Comparison of ENCODE assay signal across 1 cellular context in genomic region chr19:12782424-12783225, GRCh38.
TF ChIP-seq lines count a peak whose summit lies in the region.

No MANE protein-coding gene starts in this region.

TF ChIP-seq in K562, 482 proteins besides CTCF, POLR2A, EP300 and RAD21 (continued from another document and continues in another):
- TF ChIP-seq, protein P1, sequence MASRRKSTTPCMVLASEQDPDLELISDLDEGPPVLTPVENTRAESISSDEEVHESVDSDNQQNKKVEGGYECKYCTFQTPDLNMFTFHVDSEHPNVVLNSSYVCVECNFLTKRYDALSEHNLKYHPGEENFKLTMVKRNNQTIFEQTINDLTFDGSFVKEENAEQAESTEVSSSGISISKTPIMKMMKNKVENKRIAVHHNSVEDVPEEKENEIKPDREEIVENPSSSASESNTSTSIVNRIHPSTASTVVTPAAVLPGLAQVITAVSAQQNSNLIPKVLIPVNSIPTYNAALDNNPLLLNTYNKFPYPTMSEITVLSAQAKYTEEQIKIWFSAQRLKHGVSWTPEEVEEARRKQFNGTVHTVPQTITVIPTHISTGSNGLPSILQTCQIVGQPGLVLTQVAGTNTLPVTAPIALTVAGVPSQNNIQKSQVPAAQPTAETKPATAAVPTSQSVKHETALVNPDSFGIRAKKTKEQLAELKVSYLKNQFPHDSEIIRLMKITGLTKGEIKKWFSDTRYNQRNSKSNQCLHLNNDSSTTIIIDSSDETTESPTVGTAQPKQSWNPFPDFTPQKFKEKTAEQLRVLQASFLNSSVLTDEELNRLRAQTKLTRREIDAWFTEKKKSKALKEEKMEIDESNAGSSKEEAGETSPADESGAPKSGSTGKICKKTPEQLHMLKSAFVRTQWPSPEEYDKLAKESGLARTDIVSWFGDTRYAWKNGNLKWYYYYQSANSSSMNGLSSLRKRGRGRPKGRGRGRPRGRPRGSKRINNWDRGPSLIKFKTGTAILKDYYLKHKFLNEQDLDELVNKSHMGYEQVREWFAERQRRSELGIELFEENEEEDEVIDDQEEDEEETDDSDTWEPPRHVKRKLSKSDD (conservative IDR thresholded peaks at IDR 0.05; ENCODE audit: low read length), result no peak
- TF ChIP-seq FOSL1 (tag; conservative IDR thresholded peaks at IDR 0.05) (peak; percentile 70), CEBPZ (IDR thresholded peaks at IDR 0.05; ENCODE audit: borderline replicate concordance, low read depth, low read length) (no peak), ARID1B (IDR thresholded peaks at IDR 0.05) (peak; percentile 50; the same call in 1 of the 2 replicates), MYNN (IDR thresholded peaks at IDR 0.05) (peak; percentile 37; the same call in 1 of the 2 replicates), MYNN (CRISPR knock-in tag; IDR thresholded peaks at IDR 0.05) (no peak), RBBP5 (IDR thresholded peaks at IDR 0.05; ENCODE audit: borderline replicate concordance, insufficient read depth, low read length, poor library complexity, severe bottlenecking) (peak; percentile 64), DPF2 (IDR thresholded peaks at IDR 0.05) (peak; percentile 43; the same call in 1 of the 2 replicates), ZNF23 (CRISPR knock-in tag; IDR thresholded peaks at IDR 0.05) (no peak), E2F8 (IDR thresholded peaks at IDR 0.05; ENCODE audit: low read depth, partially characterized antibody) (peak; percentile 61), LARP7 (IDR thresholded peaks at IDR 0.05) (no peak), ZFP1 (CRISPR knock-in tag; IDR thresholded peaks at IDR 0.05) (no peak), TAF15 (IDR thresholded peaks at IDR 0.05; ENCODE audit: low read depth, low read length) (no peak), TRIM24 (IDR thresholded peaks at IDR 0.05) (0 out of 4 replicates have a peak, but pooled peaks of 1 of the 2 experiments have one; percentile 10), HNRNPL (IDR thresholded peaks at IDR 0.05; ENCODE audit: low read depth, low read length) (peak; percentile 81), TBP (optimal IDR thresholded peaks at IDR 0.05; ENCODE audit: low read depth, low read length) (no peak), EP400 (IDR thresholded peaks at IDR 0.05) (peak; percentile 66), ETV1 (tag; conservative IDR thresholded peaks at IDR 0.05; ENCODE audit: low read depth) (0 out of 2 replicates have a peak, but pooled peaks have one; percentile 53), L3MBTL2 (IDR thresholded peaks at IDR 0.05) (peak; percentile 84), CTCFL (IDR thresholded peaks at IDR 0.05; ENCODE audit: borderline replicate concordance, insufficient read depth, low read depth, low read length, poor library complexity, severe bottlenecking) (peak; percentile 65), GTF2B (IDR thresholded peaks at IDR 0.05; ENCODE audit: extremely low read depth, insufficient read length) (no peak), E2F1 (CRISPR knock-in tag; IDR thresholded peaks at IDR 0.05) (peak; percentile 74; the same call in 1 of the 2 replicates), MIER1 (IDR thresholded peaks at IDR 0.05; ENCODE audit: low read depth) (no peak), MTA1 (IDR thresholded peaks at IDR 0.05; ENCODE audit: borderline replicate concordance) (peak; percentile 93), EHMT2 (IDR thresholded peaks at IDR 0.05) (no peak)
- TF ChIP-seq, protein P2, sequence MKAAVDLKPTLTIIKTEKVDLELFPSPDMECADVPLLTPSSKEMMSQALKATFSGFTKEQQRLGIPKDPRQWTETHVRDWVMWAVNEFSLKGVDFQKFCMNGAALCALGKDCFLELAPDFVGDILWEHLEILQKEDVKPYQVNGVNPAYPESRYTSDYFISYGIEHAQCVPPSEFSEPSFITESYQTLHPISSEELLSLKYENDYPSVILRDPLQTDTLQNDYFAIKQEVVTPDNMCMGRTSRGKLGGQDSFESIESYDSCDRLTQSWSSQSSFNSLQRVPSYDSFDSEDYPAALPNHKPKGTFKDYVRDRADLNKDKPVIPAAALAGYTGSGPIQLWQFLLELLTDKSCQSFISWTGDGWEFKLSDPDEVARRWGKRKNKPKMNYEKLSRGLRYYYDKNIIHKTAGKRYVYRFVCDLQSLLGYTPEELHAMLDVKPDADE (conservative IDR thresholded peaks at IDR 0.05; ENCODE audit: control insufficient read depth, low read depth, low read length), result peak; percentile 58; the same call in 1 of the 2 replicates
- TF ChIP-seq, protein P3, sequence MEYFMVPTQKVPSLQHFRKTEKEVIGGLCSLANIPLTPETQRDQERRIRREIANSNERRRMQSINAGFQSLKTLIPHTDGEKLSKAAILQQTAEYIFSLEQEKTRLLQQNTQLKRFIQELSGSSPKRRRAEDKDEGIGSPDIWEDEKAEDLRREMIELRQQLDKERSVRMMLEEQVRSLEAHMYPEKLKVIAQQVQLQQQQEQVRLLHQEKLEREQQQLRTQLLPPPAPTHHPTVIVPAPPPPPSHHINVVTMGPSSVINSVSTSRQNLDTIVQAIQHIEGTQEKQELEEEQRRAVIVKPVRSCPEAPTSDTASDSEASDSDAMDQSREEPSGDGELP (CRISPR knock-in tag; IDR thresholded peaks at IDR 0.05; ENCODE audit: borderline replicate concordance), result peak; percentile 62
- TF ChIP-seq, protein P4, sequence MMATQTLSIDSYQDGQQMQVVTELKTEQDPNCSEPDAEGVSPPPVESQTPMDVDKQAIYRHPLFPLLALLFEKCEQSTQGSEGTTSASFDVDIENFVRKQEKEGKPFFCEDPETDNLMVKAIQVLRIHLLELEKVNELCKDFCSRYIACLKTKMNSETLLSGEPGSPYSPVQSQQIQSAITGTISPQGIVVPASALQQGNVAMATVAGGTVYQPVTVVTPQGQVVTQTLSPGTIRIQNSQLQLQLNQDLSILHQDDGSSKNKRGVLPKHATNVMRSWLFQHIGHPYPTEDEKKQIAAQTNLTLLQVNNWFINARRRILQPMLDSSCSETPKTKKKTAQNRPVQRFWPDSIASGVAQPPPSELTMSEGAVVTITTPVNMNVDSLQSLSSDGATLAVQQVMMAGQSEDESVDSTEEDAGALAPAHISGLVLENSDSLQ (IDR thresholded peaks at IDR 0.05), result 0 out of 2 replicates have a peak, but pooled peaks have one; percentile 43
